ENCODE assay signal across 12 cellular contexts in genomic region chr15:76393614-76394013, GRCh38. TPM values are rescaled to one million over a fixed set of nuclear protein-coding genes. Genes with fewer than 3 reads are reported as not detected.
DNase-seq lines count a peak whose midpoint lies in the region; ATAC-seq lines count a peak whose summit lies in the region.
"Had no signal": no experiment of that assay in that cellular context is flagged by ENCODE, and none has a peak within 500 bp of the region (broad histone marks: within the 10 kb centered on the region; RNA-seq: fewer than 3 reads in every experiment).

No MANE protein-coding gene starts in this region.

- no peak overlapping the region for H3K18ac ChIP-seq in mesendoderm (ENCODE audit: low read length)

- no peak overlapping the region for H3K23ac ChIP-seq in mesendoderm (ENCODE audit: low read length)

- H3K9me3 ChIP-seq in SJCRH30 (replicated peaks): no peaks in the 10 kb centered on the region
- H3K9me3 ChIP-seq: esophagus muscularis mucosa had no signal

- H2AK5ac ChIP-seq in mesendoderm (ENCODE audit: low read length): no peak overlapping the region

- H3K9ac ChIP-seq in mesendoderm (ENCODE audit: low read length): no peak overlapping the region

- H3K4me2 ChIP-seq in mesendoderm (ENCODE audit: low read length): no peak overlapping the region

- no peak overlapping the region for H4K5ac ChIP-seq in mesendoderm (ENCODE audit: low read length)

- H3K36me3 ChIP-seq in SJCRH30 (no peaks in the 10 kb centered on the region), mesendoderm (ENCODE audit: control insufficient read depth, insufficient read depth, low read length) (no peaks in the 10 kb centered on the region)

- no peaks in the 10 kb centered on the region for H3K79me1 ChIP-seq in mesendoderm (ENCODE audit: low read length)

- peak; percentile 20 for DNase-seq in NCI-H1436 (lab: John Stamatoyannopoulos, UW)
- DNase-seq in NCI-H1436 treated with DMSO at 0.1 percent for 48 hours (lab: John Stamatoyannopoulos, UW): no peak
- peak; percentile 72 for DNase-seq in NCI-H146 (lab: John Stamatoyannopoulos, UW)
- DNase-seq in SJCRH30: peak; percentile 80 to 84
- peak; percentile 51 for DNase-seq in mesendoderm
- DNase-seq in medulla oblongata (ENCODE audit: extremely low spot score): no peak
- no peak for DNase-seq in Right ventricle myocardium superior
- DNase-seq in dedifferentiated amniotic fluid mesenchymal stem cell (ENCODE audit: extremely low spot score): no peak
- DNase-seq: activated CD8-positive, alpha-beta memory T cell treated with anti-CD3 and anti-CD28 coated beads for 24 hours; stimulated activated CD4-positive, alpha-beta T cell treated with anti-CD3 and anti-CD28 coated beads, Interleukin-12 subunit alpha, Interleukin-12 subunit beta, amount 100 ng/mL, for 4 hours had no signal

- no peak overlapping the region for H3K4me3 ChIP-seq in SJCRH30
- no peak overlapping the region for H3K4me3 ChIP-seq in mesendoderm (ENCODE audit: low read length)
- H3K4me3 ChIP-seq: esophagus muscularis mucosa had no signal

- intact Hi-C loops in Right ventricle myocardium superior (cut with DNase I): no loop called here

- no peak for ATAC-seq in Right ventricle myocardium superior (ENCODE audit: poor library complexity)

- H3K4ac ChIP-seq in mesendoderm (ENCODE audit: low read depth, low read length): no peak overlapping the region

- H3K27me3 ChIP-seq in SJCRH30: no peaks in the 10 kb centered on the region
- no peaks in the 10 kb centered on the region for H3K27me3 ChIP-seq in mesendoderm (ENCODE audit: insufficient read depth, low read length, poor library complexity)
- H3K27me3 ChIP-seq: esophagus muscularis mucosa had no signal

- no peak overlapping the region for H4K8ac ChIP-seq in mesendoderm (ENCODE audit: low read depth, low read length)

- H3K27ac ChIP-seq in SJCRH30: no peak overlapping the region
- no peak overlapping the region for H3K27ac ChIP-seq in mesendoderm (ENCODE audit: low read depth, low read length)
- H3K27ac ChIP-seq: 22Rv1, esophagus muscularis mucosa had no signal

- H3K4me1 ChIP-seq in SJCRH30 (peaks cover 6% of the 10 kb centered on the region; the same call in 1 of the 2 replicates), mesendoderm (ENCODE audit: control insufficient read depth, low read depth, low read length) (peaks cover 5% of the 10 kb centered on the region)
- H3K4me1 ChIP-seq: esophagus muscularis mucosa had no signal

- H3K79me2 ChIP-seq in mesendoderm (ENCODE audit: control insufficient read depth, insufficient read depth, low read length): no peaks in the 10 kb centered on the region

- H2BK15ac ChIP-seq in mesendoderm (replicated peaks; ENCODE audit: low read depth): no peak overlapping the region

- no peak overlapping the region for H2BK120ac ChIP-seq in mesendoderm (ENCODE audit: low read depth, low read length)

- no CpG with 5 or more reads among the region's 1 CpG for WGBS in mesendoderm (ENCODE audit: extremely low coverage, insufficient coverage, low lambda C conversion rate)

- H2BK5ac ChIP-seq in mesendoderm (ENCODE audit: low read length): no peak overlapping the region

- no peak overlapping the region for H3K56ac ChIP-seq in mesendoderm (ENCODE audit: low read length)

RNA-seq across cellular contexts. Expression of gene ISL2, which starts 57.0 kb away (rescaled TPM):
- 3.0 and 4.3 TPM in 2 replicates for total RNA-seq in SJCRH30 (2014; rRNA removed; shearing (Covaris generic))
- 0.49 TPM for polyA plus RNA-seq in mesendoderm (2013, experiment 1 of 2)
- polyA plus RNA-seq in mesendoderm (2013, experiment 2 of 2): 0.41 TPM
- total RNA-seq in Right ventricle myocardium superior: not detected

Comparison
In these comparisons a context has a peak if more than half of its experiments do, and no peak if none do; other contexts are left out.
1. DNase-seq: peak in NCI-H1436 (single experiment), NCI-H146 (single experiment), SJCRH30 (2 of 2) and mesendoderm (single experiment); none in NCI-H1436 treated with DMSO at 0.1 percent for 48 hours (single experiment), medulla oblongata (single experiment), Right ventricle myocardium superior (single experiment) and dedifferentiated amniotic fluid mesenchymal stem cell (single experiment).